In the genomic region with DNA sequence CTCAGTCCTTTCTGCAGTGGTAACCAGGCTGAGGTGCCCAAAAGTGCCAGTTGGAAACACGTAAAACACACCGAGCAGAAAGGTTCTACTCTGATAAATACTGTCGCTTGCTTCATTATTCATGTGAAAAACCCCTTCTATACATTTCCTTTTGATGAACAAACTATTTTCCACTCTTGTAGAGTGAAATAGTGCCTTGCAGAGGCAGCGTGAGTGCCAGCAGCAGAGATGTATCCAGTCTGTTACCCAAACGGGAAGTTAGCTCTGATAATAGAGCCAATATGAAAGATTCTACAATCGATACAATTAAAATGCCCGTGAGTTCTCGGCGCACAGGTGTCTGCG, we compare ENCODE assay signal across 9 cellular contexts. TPM values are rescaled to one million over a fixed set of nuclear protein-coding genes. Genes with fewer than 3 reads are reported as not detected.
A peak's percentile ranks its signal among the peaks of the same experiment; 100 is the strongest.
DNase-seq lines count a peak whose midpoint lies in the region; ATAC-seq and TF ChIP-seq lines count a peak whose summit lies in the region.
"Had no signal": no experiment of that assay in that cellular context is flagged by ENCODE, and none has a peak within 500 bp of the region (broad histone marks: within the 10 kb centered on the region; RNA-seq: fewer than 3 reads in every experiment).

No MANE protein-coding gene starts in this region.

- no peaks in the 10 kb centered on the region for H3K36me3 ChIP-seq in iPS-18a (ENCODE audit: control insufficient read depth, low read depth, low read length)

- no peak overlapping the region for H3K27ac ChIP-seq in iPS-18a (ENCODE audit: low read length)
- H3K27ac ChIP-seq in skin epidermis: peak overlapping the region in 7 of 21 experiments; percentile 13 to 85 (median 80)

- H3K27ac Mint-ChIP-seq in HFFc6: no peak overlapping the region
- H3K27ac Mint-ChIP-seq in activated CD8-positive, alpha-beta T cell treated with anti-CD3 and anti-CD28 coated beads, Interleukin-2, amount 10 ng/mL, durations not matched to agents 7 days and 5 days: no peak overlapping the region
- H3K27ac Mint-ChIP-seq: activated naive CD4-positive, alpha-beta T cell treated with anti-CD3 and anti-CD28 coated beads, Interleukin-2, amount 50 U/mL, for 72 hours had no signal

- H3K4me1 ChIP-seq in iPS-18a (ENCODE audit: control insufficient read depth, low read depth, low read length): peaks cover 6% of the 10 kb centered on the region

- no peaks in the 10 kb centered on the region for H3K9me3 ChIP-seq in iPS-18a (ENCODE audit: control insufficient read depth, low read depth, low read length)

- H3K4me3 ChIP-seq in iPS-18a (ENCODE audit: low read length): peak overlapping the region; percentile 60
- peak overlapping the region; percentile 38 to 70 (median 57) for H3K4me3 ChIP-seq in skin epidermis

- ATAC-seq in activated CD8-positive, alpha-beta T cell treated with anti-CD3 and anti-CD28 coated beads, Interleukin-2, amount 10 ng/mL, durations not matched to agents 7 days and 5 days: no peak
- no peak for ATAC-seq in HG02884 (IDR thresholded peaks at IDR 0.05; ENCODE audit: unreplicated experiment)
- ATAC-seq in HG03432 (IDR thresholded peaks at IDR 0.05; ENCODE audit: unreplicated experiment): no peak

- H3K27me3 Mint-ChIP-seq in HFFc6 (ENCODE audit: insufficient read depth): peaks cover 15% of the 10 kb centered on the region
- peaks cover 51% of the 10 kb centered on the region for H3K27me3 Mint-ChIP-seq in activated CD8-positive, alpha-beta T cell treated with anti-CD3 and anti-CD28 coated beads, Interleukin-2, amount 10 ng/mL, durations not matched to agents 7 days and 5 days (ENCODE audit: low read depth)

- H3K9ac ChIP-seq in iPS-18a (ENCODE audit: low read length): no peak overlapping the region

- no peak for TF ChIP-seq CTCF in HFFc6 (IDR thresholded peaks at IDR 0.05)

- H3K4me3 Mint-ChIP-seq in HFFc6: peak overlapping the region; percentile 77
- peak overlapping the region; percentile 68 for H3K4me3 Mint-ChIP-seq in activated CD8-positive, alpha-beta T cell treated with anti-CD3 and anti-CD28 coated beads, Interleukin-2, amount 10 ng/mL, durations not matched to agents 7 days and 5 days

- no peak for DNase-seq in HFFc6
- DNase-seq in activated CD8-positive, alpha-beta T cell treated with anti-CD3 and anti-CD28 coated beads, Interleukin-2, amount 10 ng/mL, durations not matched to agents 7 days and 5 days: no peak
- DNase-seq in NCI-H146 (lab: John Stamatoyannopoulos, UW): no peak
- no peak for DNase-seq in NCI-H748 treated with DMSO at 0.1 percent for 48 hours (lab: John Stamatoyannopoulos, UW)

- H3K9me3 Mint-ChIP-seq in HFFc6: no peaks in the 10 kb centered on the region
- H3K9me3 Mint-ChIP-seq in activated CD8-positive, alpha-beta T cell treated with anti-CD3 and anti-CD28 coated beads, Interleukin-2, amount 10 ng/mL, durations not matched to agents 7 days and 5 days (ENCODE audit: insufficient read depth): no peaks in the 10 kb centered on the region
- H3K9me3 Mint-ChIP-seq: activated naive CD4-positive, alpha-beta T cell treated with anti-CD3 and anti-CD28 coated beads, Interleukin-2, amount 50 U/mL, for 72 hours had no signal

- H3K27me3 ChIP-seq in iPS-18a (ENCODE audit: control insufficient read depth, insufficient read depth, low read length): peaks cover 51% of the 10 kb centered on the region

- peaks cover 27% of the 10 kb centered on the region for H3K4me1 Mint-ChIP-seq in HFFc6 (ENCODE audit: low read depth)
- H3K4me1 Mint-ChIP-seq in activated CD8-positive, alpha-beta T cell treated with anti-CD3 and anti-CD28 coated beads, Interleukin-2, amount 10 ng/mL, durations not matched to agents 7 days and 5 days (ENCODE audit: low read depth): peaks cover 6% of the 10 kb centered on the region

- POLR2A ChIA-PET in activated CD8-positive, alpha-beta T cell treated with anti-CD3 and anti-CD28 coated beads, Interleukin-2, amount 10 ng/mL, durations not matched to agents 7 days and 5 days (lab: Charles Lee): interaction anchor here (0.7 kb wide), 1 partner anchor 478 kb away, joined by 3 read pairs; no protein-coding TSS in a partner anchor

- CTCF ChIA-PET in activated CD8-positive, alpha-beta T cell treated with anti-CD3 and anti-CD28 coated beads, Interleukin-2, amount 10 ng/mL, durations not matched to agents 7 days and 5 days (lab: Charles Lee): interaction anchor here (1.4 kb wide), 1 partner anchor 43 kb away, joined by 3 read pairs; no protein-coding TSS in a partner anchor

- peaks cover 5% of the 10 kb centered on the region; the same call in 1 of the 2 replicates for H3K36me3 Mint-ChIP-seq in HFFc6 (ENCODE audit: low read depth)
- H3K36me3 Mint-ChIP-seq in activated CD8-positive, alpha-beta T cell treated with anti-CD3 and anti-CD28 coated beads, Interleukin-2, amount 10 ng/mL, durations not matched to agents 7 days and 5 days (ENCODE audit: low read depth): no peaks in the 10 kb centered on the region

RNA-seq across cellular contexts. Expression of gene ZBTB46, which starts 1.5 kb away (rescaled TPM):
- 1 to 10 TPM in 2 of 6 experiments, under 1 TPM in 4; 0.38 to 1.1 (median 0.64) TPM for total RNA-seq in HFFc6 (2021; fragmentation: NEBNext Ultra II Directional; extraction: Animal tissue kit (Norgen Biotek cat#: 25700))
- under 1 TPM in 1 of 2 experiments, not detected in 1; 0.10 TPM for total RNA-seq in activated CD8-positive, alpha-beta T cell treated with anti-CD3 and anti-CD28 coated beads, Interleukin-2, amount 10 ng/mL, durations not matched to agents 7 days and 5 days

RNA-seq across cellular contexts. Expression of gene ABHD16B, which starts 31.7 kb away (rescaled TPM):
- not detected for total RNA-seq in HFFc6 (2021; fragmentation: NEBNext Ultra II Directional; extraction: Animal tissue kit (Norgen Biotek cat#: 25700))
- not detected for total RNA-seq in activated CD8-positive, alpha-beta T cell treated with anti-CD3 and anti-CD28 coated beads, Interleukin-2, amount 10 ng/mL, durations not matched to agents 7 days and 5 days
- total RNA-seq: activated naive CD4-positive, alpha-beta T cell treated with anti-CD3 and anti-CD28 coated beads, Interleukin-2, amount 50 U/mL, for 72 hours had no signal

RNA-seq across cellular contexts. Expression of gene TPD52L2, which starts 35.5 kb away (rescaled TPM):
- total RNA-seq in HFFc6 (2021; fragmentation: NEBNext Ultra II Directional; extraction: Animal tissue kit (Norgen Biotek cat#: 25700)): 100 to 1,000 TPM; 161 to 196 (median 169) TPM
- 10 to 100 TPM; 35.7 to 40.0 TPM for total RNA-seq in activated CD8-positive, alpha-beta T cell treated with anti-CD3 and anti-CD28 coated beads, Interleukin-2, amount 10 ng/mL, durations not matched to agents 7 days and 5 days
